In genomic region chr2:151407281-151407680, GRCh38 we compare ENCODE assay signal across 20 cellular contexts. TPM values are rescaled to one million over a fixed set of nuclear protein-coding genes. Genes with fewer than 3 reads are reported as not detected.
DNase-seq lines count a peak whose midpoint lies in the region; ATAC-seq, FAIRE-seq and TF ChIP-seq lines count a peak whose summit lies in the region.
"Had no signal": no experiment of that assay in that cellular context is flagged by ENCODE, and none has a peak within 500 bp of the region (broad histone marks: within the 10 kb centered on the region; RNA-seq: fewer than 3 reads in every experiment).

No MANE protein-coding gene starts in this region.

- no peak overlapping the region for H3K9ac ChIP-seq in H1 (replicated peaks in 1 of 4; ENCODE audit: extremely low read depth in 1 of 4, low read depth in 3 of 4, low read length in 3 of 4)

- no peak for FAIRE-seq in H1 (lab: Jason Lieb, UNC)
- FAIRE-seq: GM12878, GM19239 had no signal

- no peak overlapping the region for H4K91ac ChIP-seq in H1 (replicated peaks; ENCODE audit: insufficient read length, low read length)

- CTCF ChIA-PET in CD4-positive, alpha-beta T cell (lab: Charles Lee) = no interaction called here
- CTCF ChIA-PET in H1 (lab: Charles Lee; ENCODE audit: partially characterized antibody) = no interaction called here
- CTCF ChIA-PET in HEK293T (lab: Yijun Ruan, JAX) = no interaction called here

- H3K4me3 ChIP-seq in H1 (ENCODE audit: extremely low read depth in 1 of 4, insufficient read depth in 2 of 4, low read depth in 3 of 4, low read length in 4 of 4) = no peak overlapping the region
- no peak overlapping the region for H3K4me3 ChIP-seq in osteoblast (ENCODE audit: insufficient read depth, low read length)
- no peak overlapping the region for H3K4me3 ChIP-seq in right cardiac atrium (ENCODE audit: low read length)
- H3K4me3 ChIP-seq: GM12878 had no signal

- POLR2A ChIA-PET in CD4-positive, alpha-beta T cell (lab: Charles Lee) = no interaction called here
- POLR2A ChIA-PET in H1 (lab: Charles Lee; ENCODE audit: partially characterized antibody) = no interaction called here
- POLR2A ChIA-PET in HEK293T (lab: Yijun Ruan, JAX) = no interaction called here

- H4K5ac ChIP-seq in H1 (ENCODE audit: insufficient read length, low read depth, low read length) = no peak overlapping the region

- H3K4me3 Mint-ChIP-seq in CD4-positive, alpha-beta T cell = peak overlapping the region; percentile 27
- H3K4me3 Mint-ChIP-seq in natural killer cell treated with Interleukin-12 subunit alpha and Interleukin-12 subunit beta and Interleukin-15 and Interleukin-18, amount 100 ng/mL, for 72 hours = no peak overlapping the region
- H3K4me3 Mint-ChIP-seq: CD8-positive, alpha-beta T cell; HFFc6 had no signal

- peaks cover 22% of the 10 kb centered on the region for H3K36me3 Mint-ChIP-seq in CD4-positive, alpha-beta T cell (ENCODE audit: low read depth)
- peaks cover 11% of the 10 kb centered on the region for H3K36me3 Mint-ChIP-seq in natural killer cell treated with Interleukin-12 subunit alpha and Interleukin-12 subunit beta and Interleukin-15 and Interleukin-18, amount 100 ng/mL, for 72 hours

- H3K36me3 ChIP-seq in H1 (ENCODE audit: control insufficient read depth in 2 of 4, insufficient read depth in 4 of 4, low read length in 3 of 4) (peaks cover 0 to 9% (median 6%) of the 10 kb centered on the region in 4 experiments; a peak in 3 of 8 replicates), osteoblast (ENCODE audit: insufficient read depth, low read length) (peaks cover 7% of the 10 kb centered on the region)

- H2BK20ac ChIP-seq in H1 (ENCODE audit: low read length) = peak overlapping the region; percentile 7; the same call in 1 of the 2 replicates

- TF ChIP-seq CTCF in CD4-positive, alpha-beta T cell (IDR thresholded peaks at IDR 0.05) = no peak
- no peak for TF ChIP-seq CTCF in H1 (IDR thresholded peaks at IDR 0.05; ENCODE audit: control extremely low read depth in 1 of 3, insufficient read depth in 1 of 3, low read depth in 1 of 3, low read length in 3 of 3)
- no peak for TF ChIP-seq CTCF in osteoblast (IDR thresholded peaks at IDR 0.05; ENCODE audit: extremely low read depth, low read depth, low read length)

- no peak overlapping the region for H4K8ac ChIP-seq in H1 (ENCODE audit: extremely low read depth, insufficient read depth, low read length)

- H3K4ac ChIP-seq in H1 (replicated peaks; ENCODE audit: insufficient read length, low read depth, low read length) = no peak overlapping the region

- H2AK5ac ChIP-seq in H1 (ENCODE audit: low read depth, low read length) = no peak overlapping the region

- TF ChIP-seq EP300 in H1 (IDR thresholded peaks at IDR 0.05; ENCODE audit: borderline replicate concordance in 1 of 2, low read depth in 2 of 2, low read length in 2 of 2) = no peak

- H2BK15ac ChIP-seq in H1 (ENCODE audit: low read length) = no peak overlapping the region

- no peaks in the 10 kb centered on the region for H3K27me3 Mint-ChIP-seq in CD4-positive, alpha-beta T cell
- H3K27me3 Mint-ChIP-seq in natural killer cell treated with Interleukin-12 subunit alpha and Interleukin-12 subunit beta and Interleukin-15 and Interleukin-18, amount 100 ng/mL, for 72 hours = no peaks in the 10 kb centered on the region

- H3K27ac ChIP-seq in CD4-positive, alpha-beta T cell (ENCODE audit: low read depth, low read length) = no peak overlapping the region
- H3K27ac ChIP-seq in H1 (ENCODE audit: low read depth, low read length) (no peak overlapping the region), osteoblast (ENCODE audit: low read depth, low read length) (no peak overlapping the region), right cardiac atrium (ENCODE audit: low read length) (no peak overlapping the region)

- ATAC-seq in CD4-positive, alpha-beta T cell (ENCODE audit: poor library complexity) = no peak
- ATAC-seq in natural killer cell treated with Interleukin-12 subunit alpha and Interleukin-12 subunit beta and Interleukin-15 and Interleukin-18, amount 100 ng/mL, for 72 hours = no peak
- no peak for ATAC-seq in right cardiac atrium
- ATAC-seq: CD8-positive, alpha-beta T cell; GM12878; HCT116 had no signal

- no peak overlapping the region for H3K56ac ChIP-seq in H1 (replicated peaks; ENCODE audit: insufficient read length, low read depth, low read length)

- H3K4me1 Mint-ChIP-seq in CD4-positive, alpha-beta T cell (ENCODE audit: low read depth) = peaks cover 25% of the 10 kb centered on the region
- H3K4me1 Mint-ChIP-seq in natural killer cell treated with Interleukin-12 subunit alpha and Interleukin-12 subunit beta and Interleukin-15 and Interleukin-18, amount 100 ng/mL, for 72 hours (ENCODE audit: low read depth in 2 of 2) = peaks cover 14 to 15% of the 10 kb centered on the region in 2 donors

- H3K14ac ChIP-seq in H1 (ENCODE audit: insufficient read length) = no peak overlapping the region

- H3K18ac ChIP-seq in H1 (ENCODE audit: extremely low read depth, low read length) = no peak overlapping the region; the same call in 1 of the 2 replicates

- H3K9me3 ChIP-seq in CD4-positive, alpha-beta T cell (ENCODE audit: control insufficient read depth, low read length) = no peaks in the 10 kb centered on the region
- H3K9me3 ChIP-seq in H1 (ENCODE audit: insufficient read depth in 2 of 2, low read depth in 1 of 2, low read length in 1 of 2) (no peaks in the 10 kb centered on the region; a peak in 1 of 4 replicates), osteoblast (ENCODE audit: low read depth, low read length) (no peaks in the 10 kb centered on the region), right cardiac atrium (ENCODE audit: control insufficient read depth, low read length) (no peaks in the 10 kb centered on the region)
- H3K9me3 ChIP-seq: Caco-2 had no signal

- peak overlapping the region; percentile 27 for H3K27ac Mint-ChIP-seq in CD4-positive, alpha-beta T cell
- H3K27ac Mint-ChIP-seq in natural killer cell treated with Interleukin-12 subunit alpha and Interleukin-12 subunit beta and Interleukin-15 and Interleukin-18, amount 100 ng/mL, for 72 hours = no peak overlapping the region
- H3K27ac Mint-ChIP-seq: CD8-positive, alpha-beta T cell; HFFc6 had no signal

- no peak overlapping the region for H2BK120ac ChIP-seq in H1 (replicated peaks; ENCODE audit: low read depth, low read length)

- TF ChIP-seq RAD21 in H1 (IDR thresholded peaks at IDR 0.05 in 1 of 2, conservative IDR thresholded peaks at IDR 0.05 in 1 of 2; ENCODE audit: low read depth in 2 of 2, low read length in 2 of 2) = no peak

- H3K23ac ChIP-seq in H1 (ENCODE audit: insufficient read length) = no peak overlapping the region

- H3K4me1 ChIP-seq in H1 (replicated peaks in 1 of 4; ENCODE audit: control insufficient read depth in 3 of 4, insufficient read depth in 4 of 4, low read length in 3 of 4) (peaks cover 0 to 5% (median 2%) of the 10 kb centered on the region in 4 experiments; a peak in 3 of 7 replicates), osteoblast (ENCODE audit: insufficient read depth, low read length) (peaks cover 6% of the 10 kb centered on the region), right cardiac atrium (ENCODE audit: control insufficient read depth, insufficient read depth, low read length) (no peaks in the 10 kb centered on the region)
- H3K4me1 ChIP-seq: Caco-2 had no signal

- H3K27me3 ChIP-seq in CD4-positive, alpha-beta T cell (ENCODE audit: control insufficient read depth, insufficient read depth, low read length) = no peaks in the 10 kb centered on the region
- H3K27me3 ChIP-seq in H1 (replicated peaks in 1 of 4; ENCODE audit: control insufficient read depth in 3 of 4, extremely low read depth in 1 of 4, insufficient read depth in 3 of 4, low read length in 3 of 4) = no peaks in the 10 kb centered on the region
- H3K27me3 ChIP-seq in osteoblast (ENCODE audit: insufficient read depth, low read length) = no peaks in the 10 kb centered on the region
- H3K27me3 ChIP-seq in right cardiac atrium (ENCODE audit: control insufficient read depth, insufficient read depth) = no peaks in the 10 kb centered on the region

- H3K4me2 ChIP-seq in H1 (ENCODE audit: insufficient read depth in 1 of 2, low read depth in 2 of 2, low read length in 2 of 2) = no peak overlapping the region
- no peak overlapping the region for H3K4me2 ChIP-seq in osteoblast (ENCODE audit: insufficient read depth, low read length)

- no peak for DNase-seq in CD4-positive, alpha-beta T cell
- peak; percentile 9 for DNase-seq in EH (ENCODE audit: low read depth)
- no peak for DNase-seq in H1 (ENCODE audit: low read depth in 1 of 2, low spot score in 2 of 2)
- peak; percentile 61 for DNase-seq in osteoblast (ENCODE audit: insufficient read length, low spot score, missing footprints)
- DNase-seq in natural killer cell treated with Interleukin-12 subunit alpha and Interleukin-12 subunit beta and Interleukin-15 and Interleukin-18, amount 100 ng/mL, for 72 hours (ENCODE audit: low spot score) = no peak
- DNase-seq in right cardiac atrium = no peak
- DNase-seq in HEK293T (ENCODE audit: extremely low spot score) = no peak
- DNase-seq: C1 segment of cervical spinal cord; Caco-2; CD8-positive, alpha-beta T cell; DMS153; DND-41; EL; GDM1; GOT3; H7; HFFc6 had no signal

- H3K9me3 Mint-ChIP-seq in CD4-positive, alpha-beta T cell = no peaks in the 10 kb centered on the region
- H3K9me3 Mint-ChIP-seq in natural killer cell treated with Interleukin-12 subunit alpha and Interleukin-12 subunit beta and Interleukin-15 and Interleukin-18, amount 100 ng/mL, for 72 hours = no peaks in the 10 kb centered on the region
- H3K9me3 Mint-ChIP-seq: CD8-positive, alpha-beta T cell; HFFc6 had no signal

- no peak for TF ChIP-seq POLR2A in H1 (IDR thresholded peaks at IDR 0.05; ENCODE audit: control extremely low read depth in 1 of 2, low read depth in 2 of 2, low read length in 2 of 2)

- intact Hi-C loops in CD4-positive, alpha-beta T cell (cut with DNase I, micrococcal nuclease) = loop anchor here in 1 of 2 experiments (5.0 kb wide), 2 partner anchors 145 to 1815 kb away; partner anchors contain the start of gene RBM43
- intact Hi-C loops in right cardiac atrium (cut with DNase I) = no loop called here

- H4K20me1 ChIP-seq in H1 (replicated peaks in 1 of 2; ENCODE audit: control insufficient read depth in 1 of 2, insufficient read depth in 2 of 2, low read length in 2 of 2) (peaks cover 0 to 1% of the 10 kb centered on the region in 2 experiments), osteoblast (ENCODE audit: insufficient read depth, low read length) (peaks cover 7% of the 10 kb centered on the region)

- no peak overlapping the region for H2AFZ ChIP-seq in H1 (ENCODE audit: low read length)
- no peak overlapping the region for H2AFZ ChIP-seq in osteoblast (ENCODE audit: low read length)

- no peak overlapping the region for H2BK5ac ChIP-seq in H1 (ENCODE audit: low read depth, low read length)

- H2BK12ac ChIP-seq in H1 (ENCODE audit: low read depth, low read length) = no peak overlapping the region

- H3K79me1 ChIP-seq in H1 (ENCODE audit: low read depth, low read length) = no peaks in the 10 kb centered on the region; the same call in 1 of the 2 replicates

- no peaks in the 10 kb centered on the region; the same call in 1 of the 2 replicates for H3K23me2 ChIP-seq in H1 (ENCODE audit: low read depth, low read length)

- H3K79me2 ChIP-seq in H1 (ENCODE audit: control insufficient read depth in 1 of 2, insufficient read depth in 2 of 2, low read length in 2 of 2) = peaks cover 4 to 23% of the 10 kb centered on the region in 2 experiments
- H3K79me2 ChIP-seq in osteoblast (ENCODE audit: insufficient read depth, low read length) = peaks cover 26% of the 10 kb centered on the region

RNA-seq across cellular contexts. Expression of gene RIF1, which starts 2.4 kb away (rescaled TPM):
- 10 to 100 TPM; 66.9 to 69.8 TPM for total RNA-seq in CD4-positive, alpha-beta T cell
- 94.0 and 104 TPM in 2 replicates for total RNA-seq in H1 (2021; fragmentation: NEBNext Ultra II Directional; extraction: Animal tissue kit (Norgen Biotek cat#: 25700))
- 8.0 and 9.5 TPM in 2 replicates for polyA plus RNA-seq in H1 (2011; rRNA removed)
- 12.4 TPM for polyA plus RNA-seq in H1 (2011; cell fraction: cytosol; rRNA removed)
- polyA plus RNA-seq in H1 (2011; cell fraction: nucleus; rRNA removed) = 14.8 TPM
- 16.8 to 32.2 TPM (median 20.3 TPM) in 4 replicates for polyA plus RNA-seq in H1 (2012, experiment 1 of 2)
- 1.0 TPM for polyA plus RNA-seq in H1 (2012, experiment 2 of 2)
- polyA plus RNA-seq in H1 (2013, experiment 1 of 2) = 31.7 TPM
- polyA plus RNA-seq in H1 (2013, experiment 2 of 2) = 28.1 TPM
- polyA minus RNA-seq in H1 (2011; rRNA and poly(A)+ RNA removed) = 133 and 172 TPM in 2 replicates
- polyA minus RNA-seq in H1 (2011; cell fraction: cytosol; rRNA and poly(A)+ RNA removed) = 52.1 TPM
- 144 TPM for polyA minus RNA-seq in H1 (2011; cell fraction: nucleus; rRNA and poly(A)+ RNA removed)
- 45.1 and 48.5 TPM in 2 replicates for total RNA-seq in osteoblast
- total RNA-seq in natural killer cell treated with Interleukin-12 subunit alpha and Interleukin-12 subunit beta and Interleukin-15 and Interleukin-18, amount 100 ng/mL, for 72 hours = 10 to 100 TPM; 68.1 to 83.7 TPM
- 10 to 100 TPM; 15.6 to 18.9 (median 18.2) TPM for total RNA-seq in right cardiac atrium
- polyA plus RNA-seq in right cardiac atrium = 2.8 TPM

RNA-seq across cellular contexts. Expression of gene TNFAIP6, which starts 49.9 kb away (rescaled TPM):
- not detected for total RNA-seq in CD4-positive, alpha-beta T cell
- total RNA-seq in H1 (2021; fragmentation: NEBNext Ultra II Directional; extraction: Animal tissue kit (Norgen Biotek cat#: 25700)) = 1.1 and 2.0 TPM in 2 replicates
- polyA plus RNA-seq in H1 (2011; rRNA removed) (0.74 and 1.1 TPM in 2 replicates), right cardiac atrium (3.1 TPM)
- 1.5 TPM for polyA plus RNA-seq in H1 (2011; cell fraction: cytosol; rRNA removed)
- 0.39 TPM for polyA plus RNA-seq in H1 (2011; cell fraction: nucleus; rRNA removed)
- 0.71 to 3.1 TPM (median 1.1 TPM) in 4 replicates for polyA plus RNA-seq in H1 (2012, experiment 1 of 2)
- 0.59 TPM for polyA plus RNA-seq in H1 (2012, experiment 2 of 2)
- polyA plus RNA-seq in H1 (2013, experiment 1 of 2) = 4.4 TPM
- 4.7 TPM for polyA plus RNA-seq in H1 (2013, experiment 2 of 2)
- polyA minus RNA-seq in H1 (2011; rRNA and poly(A)+ RNA removed) = 0.60 and 1.4 TPM in 2 replicates
- not detected for polyA minus RNA-seq in H1 (2011; cell fraction: cytosol; rRNA and poly(A)+ RNA removed)
- polyA minus RNA-seq in H1 (2011; cell fraction: nucleus; rRNA and poly(A)+ RNA removed) = 0.90 TPM
- total RNA-seq in osteoblast (43.1 and 61.6 TPM in 2 replicates), right cardiac atrium (1 to 10 TPM in 3 of 4 donors, under 1 TPM in 1; 0.57 to 4.0 (median 2.3) TPM)
- total RNA-seq in natural killer cell treated with Interleukin-12 subunit alpha and Interleukin-12 subunit beta and Interleukin-15 and Interleukin-18, amount 100 ng/mL, for 72 hours = 1 to 10 TPM in 1 of 2 donors, under 1 TPM in 1; 0.64 to 1.7 TPM
- total RNA-seq: Caco-2; CD8-positive, alpha-beta T cell had no signal

Comparison
In these comparisons a context has a peak if more than half of its experiments do, and no peak if none do; other contexts are left out.
1. DNase-seq: peak in EH (single experiment) and osteoblast (single experiment); none in CD4-positive, alpha-beta T cell (0 of 10), H1 (0 of 2), natural killer cell treated with Interleukin-12 subunit alpha and Interleukin-12 subunit beta and Interleukin-15 and Interleukin-18, amount 100 ng/mL, for 72 hours (single experiment), right cardiac atrium (0 of 3) and HEK293T (single experiment).